Comparison of ENCODE assay signal across 8 cellular contexts in the genomic region with DNA sequence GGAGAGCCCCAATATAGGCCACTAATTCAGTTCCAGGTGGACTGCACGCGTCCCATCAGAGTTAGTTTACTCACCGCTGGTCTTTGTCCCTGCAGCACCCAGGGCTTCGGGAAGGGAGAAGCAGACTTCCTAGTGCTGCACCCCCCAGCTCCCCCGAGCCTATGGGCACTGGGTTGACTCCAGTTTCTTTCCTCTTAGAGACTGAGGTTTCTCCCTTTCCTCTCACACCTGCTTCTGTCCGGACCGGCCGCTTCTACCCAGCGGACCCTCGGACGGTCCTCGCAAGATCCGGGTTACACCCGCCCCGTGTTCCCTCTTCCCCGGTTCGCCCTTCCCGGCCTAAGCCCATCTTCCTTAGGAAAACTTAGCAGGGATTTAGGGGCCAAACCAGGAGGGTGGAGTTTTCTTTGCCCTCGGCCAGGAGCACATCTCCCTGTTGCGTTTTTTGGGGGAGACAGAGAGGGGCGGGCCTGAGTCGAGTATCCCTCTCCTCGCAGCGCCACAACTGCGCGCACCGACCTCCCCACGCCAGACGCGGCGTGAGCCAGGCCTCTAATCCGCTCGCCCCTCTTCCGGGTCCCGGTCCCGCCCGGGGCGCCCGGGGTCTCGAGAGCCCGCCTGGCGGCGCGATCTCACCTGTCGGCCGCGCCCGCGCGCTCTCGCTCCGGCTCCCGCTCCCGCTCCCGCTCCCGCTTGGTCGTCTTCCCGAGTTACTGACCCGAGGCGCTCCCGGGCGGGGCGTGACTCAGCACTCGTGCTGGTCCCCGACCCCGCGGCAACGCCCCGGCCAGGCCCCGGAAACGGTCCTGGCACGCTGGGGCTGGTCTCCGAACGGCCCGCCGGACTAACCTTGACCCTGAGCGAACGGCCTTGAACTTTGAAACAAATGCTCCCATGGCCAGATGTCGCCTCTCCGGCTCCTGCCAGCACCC. TPM values are rescaled to one million over a fixed set of nuclear protein-coding genes. Genes with fewer than 3 reads are reported as not detected.
A peak's percentile ranks its signal among the peaks of the same experiment; 100 is the strongest.
DNase-seq lines count a peak whose midpoint lies in the region; ATAC-seq and TF ChIP-seq lines count a peak whose summit lies in the region.

Gene AIFM2 (minus strand): TSS at position 728 of the 932 bp plus-strand sequence. CDS start 8,741 bp downstream, outside the sequence.

- peak; percentile 41 for DNase-seq in GF-D8 (lab: John Stamatoyannopoulos, UW)
- peak in 2 of 3 donors; percentile 15 to 23 for DNase-seq in T-helper 17 cell
- DNase-seq in cerebellum (ENCODE audit: low spot score), result peak; percentile 46
- DNase-seq in kidney epithelial cell (ENCODE audit: low read depth), result no peak
- peak; percentile 44 to 48 for DNase-seq in stimulated activated CD4-positive, alpha-beta T cell treated with anti-CD3 and anti-CD28 coated beads, Interleukin-2, amount 100 ng/mL, for 24 hours
- DNase-seq in NAMALWA (ENCODE audit: low spot score), result no peak

- H3K4me1 Mint-ChIP-seq in T-helper 17 cell, result peaks cover 9% of the 10 kb centered on the region

- peak within 1 kb of the TSS; percentile 53 for H3K4me3 ChIP-seq in kidney epithelial cell (ENCODE audit: low read depth, low read length)

- H3K4me3 Mint-ChIP-seq in T-helper 17 cell, result peak within 1 kb of the TSS; percentile 90

- H3K27me3 Mint-ChIP-seq in T-helper 17 cell, result no peaks in the 10 kb centered on the region

- H3K36me3 Mint-ChIP-seq in T-helper 17 cell (ENCODE audit: low read depth), result peaks cover 5% of the 10 kb centered on the region

- H3K27ac Mint-ChIP-seq in T-helper 17 cell, result peak within 1 kb of the TSS; percentile 86

- no peaks in the 10 kb centered on the region for H3K27me3 ChIP-seq in kidney epithelial cell (ENCODE audit: control insufficient read depth, insufficient read depth, low read length)

- no peaks in the 10 kb centered on the region for H3K9me3 ChIP-seq in T-helper 17 cell (ENCODE audit: control insufficient read depth, low read length, poor library complexity, severe bottlenecking)

- no peaks in the 10 kb centered on the region for H3K36me3 ChIP-seq in kidney epithelial cell (ENCODE audit: control insufficient read depth, insufficient read depth, low read length)

- ATAC-seq in GM19467 (IDR thresholded peaks at IDR 0.05; ENCODE audit: unreplicated experiment), result peak; percentile 78
- ATAC-seq in HG03520 (IDR thresholded peaks at IDR 0.05; ENCODE audit: unreplicated experiment), result peak; percentile 56
- peak; percentile 72 for ATAC-seq in T-helper 17 cell

- TF ChIP-seq CTCF in kidney epithelial cell (IDR thresholded peaks at IDR 0.05; ENCODE audit: insufficient read depth, low read length, poor library complexity, severe bottlenecking), result peak; percentile 2

RNA-seq across cellular contexts. Expression of gene AIFM2, which starts in this region (rescaled TPM):
- 1 to 10 TPM; 2.1 to 3.0 TPM for total RNA-seq in T-helper 17 cell
- 1.4 TPM for total RNA-seq in cerebellum
- total RNA-seq in kidney epithelial cell, result 12.4 and 12.7 TPM in 2 replicates

Comparison
In these comparisons a context has a peak if more than half of its experiments do, and no peak if none do; other contexts are left out.
1. DNase-seq: peak in GF-D8 (single experiment), T-helper 17 cell (2 of 3), cerebellum (single experiment) and stimulated activated CD4-positive, alpha-beta T cell treated with anti-CD3 and anti-CD28 coated beads, Interleukin-2, amount 100 ng/mL, for 24 hours (2 of 2); none in kidney epithelial cell (single experiment) and NAMALWA (single experiment).
2. Peak in every context shown above with its lines, with median percentiles within 50 percentile points of each other: ATAC-seq.